Comparison of ENCODE assay signal across 18 cellular contexts in the genomic region with DNA sequence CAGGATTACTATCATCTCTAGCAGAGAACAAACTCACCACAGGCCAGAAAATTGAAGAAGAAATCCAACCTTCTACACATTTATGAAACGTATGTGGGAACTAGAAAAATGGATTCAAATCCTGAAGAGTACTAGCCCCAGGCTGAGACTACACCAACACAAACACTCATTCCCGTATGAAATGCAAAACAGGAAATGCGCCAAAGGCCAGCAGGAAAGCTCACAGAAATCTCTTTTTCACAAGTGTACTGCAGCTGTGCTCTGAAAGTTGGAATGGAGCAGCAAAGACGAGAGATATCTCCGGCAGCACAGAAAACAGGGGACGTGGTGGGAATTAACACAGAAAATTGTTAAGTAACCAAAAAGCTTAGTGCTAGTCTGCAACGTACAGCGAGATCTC.
A peak's percentile ranks its signal among the peaks of the same experiment; 100 is the strongest.
DNase-seq lines count a peak whose midpoint lies in the region; ATAC-seq and TF ChIP-seq lines count a peak whose summit lies in the region.
"Had no signal": no experiment of that assay in that cellular context is flagged by ENCODE, and none has a peak within 500 bp of the region (broad histone marks: within the 10 kb centered on the region; RNA-seq: fewer than 3 reads in every experiment).

No MANE protein-coding gene starts in this region.

- H3K27ac ChIP-seq in HUES64 (ENCODE audit: low read depth, low read length) (peak overlapping the region; percentile 46; the same call in 1 of the 2 replicates), esophagus muscularis mucosa (replicated peaks in 1 of 4) (no peak overlapping the region)
- H3K27ac ChIP-seq: adrenal gland, cardiac muscle cell, esophagus squamous epithelium, KMS-11 had no signal

- TF ChIP-seq CTCF in choroid plexus epithelial cell (conservative IDR thresholded peaks at IDR 0.05; ENCODE audit: low read depth, low read length) = no peak
- no peak for TF ChIP-seq CTCF in esophagus muscularis mucosa (IDR thresholded peaks at IDR 0.05)

- 0 out of 2 replicates have a peak overlapping the region, but pooled peaks have one; percentile 14 for H3K9ac ChIP-seq in HUES64 (ENCODE audit: low read depth, low read length)
- H3K9ac ChIP-seq: KMS-11 had no signal

- WGBS in HUES64 = 90% methylated on average over 8 of the region's 8 CpGs
- WGBS in esophagus muscularis mucosa = 49% methylated on average over 8 of the region's 8 CpGs

- H3K36me3 ChIP-seq in HUES64 (ENCODE audit: insufficient read depth, low read length) (no peaks in the 10 kb centered on the region), esophagus muscularis mucosa (no peaks in the 10 kb centered on the region)
- H3K36me3 ChIP-seq: adrenal gland, cardiac muscle cell, esophagus squamous epithelium had no signal

- no peak for TF ChIP-seq EP300 in esophagus muscularis mucosa (IDR thresholded peaks at IDR 0.05)

- DNase-seq in choroid plexus epithelial cell (ENCODE audit: low read depth) (peak; percentile 0), hippocampal formation (lab: John Stamatoyannopoulos, UW) (peak; percentile 2 to 7), sciatic nerve (ENCODE audit: low spot score) (no peak), iPS-NIHi7 (ENCODE audit: extremely low spot score) (no peak), esophagus muscularis mucosa (ENCODE audit: extremely low spot score) (no peak), RPMI8226 (no peak), D341Med (ENCODE audit: low spot score) (no peak)
- DNase-seq: adrenal gland; esophagus squamous epithelium; kidney glomerular epithelial cell; NCI-H1092; NCI-H69; OCI-M1; stimulated activated CD4-positive, alpha-beta T cell treated with anti-CD3 and anti-CD28 coated beads, Interleukin-2, amount 100 ng/mL, for 48 hours; T1000 had no signal

- H3K4me3 ChIP-seq in HUES64 (ENCODE audit: low read length) = no peak overlapping the region
- no peak overlapping the region for H3K4me3 ChIP-seq in choroid plexus epithelial cell (ENCODE audit: low read depth, low read length)
- no peak overlapping the region for H3K4me3 ChIP-seq in esophagus muscularis mucosa
- H3K4me3 ChIP-seq: adrenal gland, cardiac muscle cell, esophagus squamous epithelium had no signal

- H3K4me1 ChIP-seq in HUES64 (ENCODE audit: insufficient read depth, low read length) = peaks cover 12% of the 10 kb centered on the region
- peaks cover 0 to 12% (median 8%) of the 10 kb centered on the region in 4 donors for H3K4me1 ChIP-seq in esophagus muscularis mucosa
- H3K4me1 ChIP-seq: adrenal gland, esophagus squamous epithelium had no signal

- H3K9me3 ChIP-seq in HUES64 (ENCODE audit: insufficient read depth, low read depth, low read length) (no peaks in the 10 kb centered on the region), esophagus muscularis mucosa (no peaks in the 10 kb centered on the region)
- H3K9me3 ChIP-seq: adrenal gland, esophagus squamous epithelium had no signal

- peak; percentile 72 for ATAC-seq in sciatic nerve

- no peak for TF ChIP-seq POLR2A in esophagus muscularis mucosa (IDR thresholded peaks at IDR 0.05; ENCODE audit: low read depth)

- intact Hi-C loops in sciatic nerve (cut with DNase I) = no loop called here
- intact Hi-C loops in esophagus muscularis mucosa (cut with DNase I) = no loop called here

- H3K27me3 ChIP-seq in HUES64 (ENCODE audit: insufficient read depth, low read length) (no peaks in the 10 kb centered on the region), esophagus muscularis mucosa (no peaks in the 10 kb centered on the region)
- H3K27me3 ChIP-seq: adrenal gland, cardiac muscle cell, esophagus squamous epithelium had no signal

Comparison
In these comparisons a context has a peak if more than half of its experiments do, and no peak if none do; other contexts are left out.
1. DNase-seq: peak in choroid plexus epithelial cell (single experiment) and hippocampal formation (2 of 2); none in sciatic nerve (single experiment), iPS-NIHi7 (single experiment), esophagus muscularis mucosa (single experiment), RPMI8226 (single experiment) and D341Med (single experiment).